7 cellular contexts compared by ENCODE assay signal in the genomic region with DNA sequence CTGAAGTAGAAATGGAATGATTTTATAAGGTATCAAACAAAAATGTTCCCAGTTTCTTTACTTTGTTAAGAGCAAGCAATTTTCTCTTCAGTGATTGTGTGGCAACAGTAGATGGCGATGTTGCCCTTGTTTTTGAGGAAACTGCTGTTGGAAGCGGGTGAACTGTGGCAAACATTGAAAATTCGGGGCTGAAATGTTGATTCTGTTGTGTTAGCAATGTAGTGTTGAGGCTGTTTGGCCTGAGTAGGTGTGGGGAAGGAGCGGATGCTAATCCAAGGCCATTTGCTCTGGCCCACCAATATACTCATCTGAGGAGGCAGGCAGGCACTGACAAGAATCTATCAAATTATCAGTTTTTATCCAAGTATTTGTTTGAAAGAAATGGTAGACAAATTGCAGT.
DNase-seq lines count a peak whose midpoint lies in the region; ATAC-seq and TF ChIP-seq lines count a peak whose summit lies in the region.

No MANE protein-coding gene starts in this region.

- H3K4me3 ChIP-seq in NB4 (ENCODE audit: low read depth, low read length), result no peak overlapping the region
- H3K4me3 ChIP-seq in endodermal cell (ENCODE audit: low read length), result no peak overlapping the region

- H3K36me3 ChIP-seq in endodermal cell (ENCODE audit: control insufficient read depth, insufficient read depth, low read length), result no peaks in the 10 kb centered on the region

- peak; percentile 49 for TF ChIP-seq CTCF in NB4 (IDR thresholded peaks at IDR 0.05; ENCODE audit: low read depth, low read length)
- TF ChIP-seq CTCF in endodermal cell (conservative IDR thresholded peaks at IDR 0.05), result peak; percentile 94

- H3K36me3 Mint-ChIP-seq in endodermal cell (ENCODE audit: low read depth), result no peaks in the 10 kb centered on the region

- no peak for TF ChIP-seq POLR2A in NB4 (IDR thresholded peaks at IDR 0.05; ENCODE audit: extremely low read depth, insufficient read length)

- H3K27ac Mint-ChIP-seq in endodermal cell, result no peak overlapping the region

- H3K9ac ChIP-seq in endodermal cell (ENCODE audit: extremely low read depth, low read length, poor library complexity, severe bottlenecking), result no peak overlapping the region

- H3K4me1 ChIP-seq in endodermal cell (ENCODE audit: control insufficient read depth, insufficient read depth, low read length), result no peaks in the 10 kb centered on the region

- no peak overlapping the region for H3K4me3 Mint-ChIP-seq in endodermal cell

- peaks cover 3% of the 10 kb centered on the region for H3K27me3 Mint-ChIP-seq in endodermal cell (ENCODE audit: insufficient read depth)

- no peaks in the 10 kb centered on the region for H3K9me3 Mint-ChIP-seq in endodermal cell

- DNase-seq in EL, result peak; percentile 66
- DNase-seq in NB4 (ENCODE audit: low read depth), result peak; percentile 77
- DNase-seq in T-helper 9 cell, result peak; percentile 20
- peak; percentile 83 for DNase-seq in endodermal cell
- DNase-seq in mucosa of gallbladder (ENCODE audit: low spot score), result peak; percentile 56
- no peak for DNase-seq in mesenteric fat pad (ENCODE audit: low spot score)

- no peaks in the 10 kb centered on the region for H3K9me3 ChIP-seq in endodermal cell (ENCODE audit: control insufficient read depth, low read length)

- peak; percentile 65 for ATAC-seq in GM21515 (IDR thresholded peaks at IDR 0.05; ENCODE audit: unreplicated experiment)

- no peaks in the 10 kb centered on the region for H3K27me3 ChIP-seq in endodermal cell (ENCODE audit: control insufficient read depth, insufficient read depth, low read length, poor library complexity, severe bottlenecking)

- 0 to 15% methylated on average over 1 to 4 of the region's 4 CpGs for WGBS in endodermal cell (ENCODE audit: insufficient coverage in 1 of 2, insufficient read length in 1 of 2), 2 experiments

- no peak overlapping the region for H3K27ac ChIP-seq in endodermal cell (ENCODE audit: low read depth, low read length)

- peaks cover 8% of the 10 kb centered on the region for H3K4me1 Mint-ChIP-seq in endodermal cell
